8 cellular contexts compared by ENCODE assay signal in genomic region chr12:4648099-4648498, GRCh38. TPM values are rescaled to one million over a fixed set of nuclear protein-coding genes. Genes with fewer than 3 reads are reported as not detected.
DNase-seq lines count a peak whose midpoint lies in the region; ATAC-seq and TF ChIP-seq lines count a peak whose summit lies in the region.

No MANE protein-coding gene starts in this region.

- peak overlapping the region; percentile 91 for H3K9ac ChIP-seq in PC-3 (ENCODE audit: low read length)

- H3K9me3 ChIP-seq in A673 (ENCODE audit: low read depth, low read length, poor library complexity, severe bottlenecking) (no peaks in the 10 kb centered on the region), PC-3 (ENCODE audit: low read length) (no peaks in the 10 kb centered on the region), neutrophil (no peaks in the 10 kb centered on the region)

- POLR2A ChIA-PET in A673 (lab: Charles Lee; ENCODE audit: low non-redundant PET): interaction anchor here (0.6 kb wide), 1 partner anchor 1871 kb away, joined by 3 read pairs; no protein-coding TSS in a partner anchor
- POLR2A ChIA-PET in PC-3 (lab: Charles Lee; ENCODE audit: unreplicated experiment): no interaction called here

- H3F3A ChIP-seq in PC-3 (ENCODE audit: low read length, unreplicated experiment): no peaks in the 10 kb centered on the region

- no peaks in the 10 kb centered on the region for H4K20me1 ChIP-seq in PC-3 (ENCODE audit: low read length)

- peak overlapping the region; percentile 83 for H3K27ac ChIP-seq in A673 (ENCODE audit: low read depth, low read length, poor library complexity, severe bottlenecking)
- no peak overlapping the region for H3K27ac ChIP-seq in PC-3 (ENCODE audit: low read length)
- peak overlapping the region; percentile 73 for H3K27ac ChIP-seq in neutrophil

- H2AFZ ChIP-seq in PC-3 (ENCODE audit: low read length): peak overlapping the region; percentile 80

- H3K27me3 ChIP-seq in A673 (replicated peaks; ENCODE audit: insufficient read depth, low read depth, low read length, poor library complexity) (peaks cover 27% of the 10 kb centered on the region), PC-3 (ENCODE audit: low read length) (no peaks in the 10 kb centered on the region), neutrophil (peaks cover 39% of the 10 kb centered on the region)

- H3K9me2 ChIP-seq in PC-3 (replicated peaks; ENCODE audit: low read length): no peaks in the 10 kb centered on the region

- H3K79me2 ChIP-seq in PC-3 (ENCODE audit: low read length): peaks cover 44% of the 10 kb centered on the region

- peak overlapping the region; percentile 89 for H3K4me3 ChIP-seq in A673 (ENCODE audit: low read depth, low read length, poor library complexity, severe bottlenecking)
- H3K4me3 ChIP-seq in PC-3 (ENCODE audit: low read length): peak overlapping the region; percentile 91
- H3K4me3 ChIP-seq in epithelial cell of proximal tubule (ENCODE audit: low read depth, low read length): peak overlapping the region; percentile 77
- peak overlapping the region; percentile 85 to 87 for H3K4me3 ChIP-seq in neutrophil (ENCODE audit: low read depth in 1 of 2, low read length in 1 of 2)

- TF ChIP-seq CTCF in A673 (conservative IDR thresholded peaks at IDR 0.05; ENCODE audit: low read depth, low read length) (no peak), PC-3 (conservative IDR thresholded peaks at IDR 0.05; ENCODE audit: low read depth, low read length) (no peak), epithelial cell of proximal tubule (conservative IDR thresholded peaks at IDR 0.05; ENCODE audit: low read depth, low read length) (no peak), neutrophil (IDR thresholded peaks at IDR 0.05) (no peak)

- intact Hi-C loops in A673 (cut with micrococcal nuclease; ENCODE audit: unreplicated experiment) (no loop called here), PC-3 (cut with micrococcal nuclease) (no loop called here)

- no peak for DNase-seq in A673 (ENCODE audit: low spot score)
- no peak for DNase-seq in PC-3
- no peak for DNase-seq in epithelial cell of proximal tubule (ENCODE audit: low read depth)
- DNase-seq in middle frontal gyrus (ENCODE audit: extremely low spot score, low spot score): no peak
- no peak for DNase-seq in NCI-H2227 (lab: John Stamatoyannopoulos, UW; ENCODE audit: unreplicated experiment)

- H3K4me1 ChIP-seq in A673 (ENCODE audit: insufficient read depth, low read length, poor library complexity, severe bottlenecking) (peaks cover 14% of the 10 kb centered on the region), PC-3 (ENCODE audit: insufficient read depth, low read length) (peaks cover 16% of the 10 kb centered on the region), neutrophil (ENCODE audit: control insufficient read depth in 1 of 2, insufficient read depth in 1 of 2, low read depth in 1 of 2, low read length in 1 of 2) (peaks cover 19 to 25% of the 10 kb centered on the region in 2 experiments)

- H3K36me3 ChIP-seq in A673 (ENCODE audit: insufficient read depth, low read length, poor library complexity, severe bottlenecking): no peaks in the 10 kb centered on the region
- no peaks in the 10 kb centered on the region for H3K36me3 ChIP-seq in PC-3 (ENCODE audit: low read depth, low read length)
- no peaks in the 10 kb centered on the region for H3K36me3 ChIP-seq in neutrophil

- no TSS peak for BruUV-seq in A673 (replicated peaks; lab: Mats Ljungman, UMichigan)
- BruUV-seq in PC-3 (replicated peaks; lab: Mats Ljungman, UMichigan): no TSS peak

- peak; percentile 39 for ATAC-seq in GM19397 (IDR thresholded peaks at IDR 0.05; ENCODE audit: unreplicated experiment)
- no peak; the same call in 1 of the 2 replicates for ATAC-seq in PC-3
- no peak for ATAC-seq in GM19328 (IDR thresholded peaks at IDR 0.05; ENCODE audit: unreplicated experiment)

- CTCF ChIA-PET in A673 (lab: Charles Lee): interaction anchor here (0.5 kb wide), 1 partner anchor 1835 kb away, joined by 3 read pairs; no protein-coding TSS in a partner anchor
- CTCF ChIA-PET in PC-3 (lab: Charles Lee): no interaction called here

- H3K4me2 ChIP-seq in PC-3 (ENCODE audit: low read length): peak overlapping the region; percentile 81

RNA-seq across cellular contexts. Expression of gene AKAP3, which starts 0.8 kb away (rescaled TPM):
- total RNA-seq in A673 (2021): 1.0 and 1.7 TPM in 2 replicates
- total RNA-seq in PC-3 (2014; rRNA removed): 1.1 and 1.9 TPM in 2 replicates
- total RNA-seq in epithelial cell of proximal tubule: 0.06 and 1.0 TPM in 2 replicates

RNA-seq across cellular contexts. Expression of gene NDUFA9, which starts 0.8 kb away (rescaled TPM):
- 181 and 199 TPM in 2 replicates for total RNA-seq in A673 (2021)
- 41.9 and 71.5 TPM in 2 replicates for total RNA-seq in PC-3 (2014; rRNA removed)
- total RNA-seq in epithelial cell of proximal tubule: 76.9 and 100 TPM in 2 replicates
